Comparison of ENCODE assay signal across 21 cellular contexts in genomic region chr14:34175574-34175973, GRCh38.
DNase-seq lines count a peak whose midpoint lies in the region; ATAC-seq, FAIRE-seq and TF ChIP-seq lines count a peak whose summit lies in the region.
"Had no signal": no experiment of that assay in that cellular context is flagged by ENCODE, and none has a peak within 500 bp of the region (broad histone marks: within the 10 kb centered on the region; RNA-seq: fewer than 3 reads in every experiment).

No MANE protein-coding gene starts in this region.

- no peaks in the 10 kb centered on the region for H3K27me3 ChIP-seq in dorsolateral prefrontal cortex
- H3K27me3 ChIP-seq: breast epithelium, uterus had no signal

- peak; percentile 40 for DNase-seq in GM12865 (ENCODE audit: low read depth)
- no peak for DNase-seq in GM19239 (ENCODE audit: insufficient read length, low spot score)
- no peak for DNase-seq in OCI-M1 (lab: John Stamatoyannopoulos, UW)
- DNase-seq in dorsolateral prefrontal cortex: no peak
- DNase-seq in NCI-H510A (lab: John Stamatoyannopoulos, UW): no peak
- DNase-seq in RCC 7860 (ENCODE audit: low spot score): no peak
- DNase-seq: activated T-cell treated with anti-CD3 and anti-CD28 coated beads, Interleukin-2, amount 50 U/mL, for 1 hour; H7; MM.1S; naive B cell; NCI-H2107; posterior cingulate gyrus; SHP77 treated with DMSO at 0.1 percent for 48 hours; T-helper 2 cell; uterus had no signal

- TF ChIP-seq CTCF in GM12865 (IDR thresholded peaks at IDR 0.05; ENCODE audit: insufficient read depth, low read depth, low read length, missing control alignments) (no peak), dorsolateral prefrontal cortex (IDR thresholded peaks at IDR 0.05 in 54 of 56, conservative IDR thresholded peaks at IDR 0.05 in 2 of 56; ENCODE audit: low read depth in 1 of 56, partially characterized antibody in 56 of 56) (no peak)

- FAIRE-seq in GM19239 (lab: Jason Lieb, UNC): peak; percentile 37
- FAIRE-seq in RCC 7860 (lab: Jason Lieb, UNC): no peak
- FAIRE-seq: D721Med had no signal

- ATAC-seq in HG02623 (IDR thresholded peaks at IDR 0.05; ENCODE audit: unreplicated experiment) (peak; percentile 44), HG03575 (IDR thresholded peaks at IDR 0.05; ENCODE audit: extremely low read depth, insufficient number of reproducible peaks, low FRiP score, unreplicated experiment) (peak; percentile 48)
- ATAC-seq: activated naive CD4-positive, alpha-beta T cell treated with anti-CD3 and anti-CD28 coated beads, Interleukin-2, amount 50 U/mL, for 72 hours; left lobe of liver had no signal

- intact Hi-C loops in dorsolateral prefrontal cortex (cut with DNase I): no loop called here

- no peak overlapping the region for H3K27ac ChIP-seq in dorsolateral prefrontal cortex
- H3K27ac ChIP-seq: breast epithelium, uterus had no signal

- H3K4me3 ChIP-seq in GM12865 (ENCODE audit: low read depth, low read length): no peak overlapping the region
- H3K4me3 ChIP-seq in dorsolateral prefrontal cortex: no peak overlapping the region
- H3K4me3 ChIP-seq: breast epithelium, uterus had no signal
